ENCODE assay signal across 8 cellular contexts in genomic region chr5:75510417-75510835, GRCh38. TPM values are rescaled to one million over a fixed set of nuclear protein-coding genes. Genes with fewer than 3 reads are reported as not detected.
DNase-seq lines count a peak whose midpoint lies in the region; ATAC-seq and TF ChIP-seq lines count a peak whose summit lies in the region.

No MANE protein-coding gene starts in this region.

- H3K4me1 ChIP-seq in cardiac muscle cell (ENCODE audit: low read depth) = peaks cover 10% of the 10 kb centered on the region

- peaks cover 46% of the 10 kb centered on the region for H3K4me1 Mint-ChIP-seq in activated CD8-positive, alpha-beta T cell treated with anti-CD3 and anti-CD28 coated beads for 36 hours (ENCODE audit: low read depth)

- no peak for TF ChIP-seq CTCF in activated CD8-positive, alpha-beta T cell treated with anti-CD3 and anti-CD28 coated beads for 36 hours (IDR thresholded peaks at IDR 0.05)
- no peak for TF ChIP-seq CTCF in cardiac muscle cell (IDR thresholded peaks at IDR 0.05; ENCODE audit: low read depth, low read length)

- H3K36me3 ChIP-seq in cardiac muscle cell = no peaks in the 10 kb centered on the region

- DNase-seq in NOMO-1 (lab: John Stamatoyannopoulos, UW; ENCODE audit: unreplicated experiment in 2 of 2) (peak; percentile 1 to 33), NOMO-1 treated with dmso at 0.1 percent for 144 hours (lab: John Stamatoyannopoulos, UW; ENCODE audit: unreplicated experiment) (no peak), cardiac muscle cell (ENCODE audit: low read depth in 1 of 2, low spot score in 1 of 2) (peak; percentile 45 to 60), posterior vena cava (ENCODE audit: low spot score) (peak; percentile 86), ecto neural progenitor cell (ENCODE audit: low spot score) (no peak), activated gamma-delta T cell treated with Interleukin-2 at 50 U/mL for 16 hours (no peak)
- DNase-seq in activated CD8-positive, alpha-beta T cell treated with anti-CD3 and anti-CD28 coated beads for 36 hours = no peak

- H3K4me3 Mint-ChIP-seq in activated CD8-positive, alpha-beta T cell treated with anti-CD3 and anti-CD28 coated beads for 36 hours = peak overlapping the region; percentile 99

- no peaks in the 10 kb centered on the region for H3K9me3 ChIP-seq in cardiac muscle cell (ENCODE audit: low read depth)

- peak overlapping the region; percentile 96 for H3K27ac Mint-ChIP-seq in activated CD8-positive, alpha-beta T cell treated with anti-CD3 and anti-CD28 coated beads for 36 hours

- peaks cover 19% of the 10 kb centered on the region for H3K36me3 Mint-ChIP-seq in activated CD8-positive, alpha-beta T cell treated with anti-CD3 and anti-CD28 coated beads for 36 hours (ENCODE audit: low read depth)

- peak overlapping the region; percentile 83 for H3K27ac ChIP-seq in cardiac muscle cell

- peak; percentile 3 for ATAC-seq in HG03175 (IDR thresholded peaks at IDR 0.05; ENCODE audit: unreplicated experiment)
- ATAC-seq in activated CD8-positive, alpha-beta T cell treated with anti-CD3 and anti-CD28 coated beads for 36 hours = no peak

- CTCF ChIA-PET in activated CD8-positive, alpha-beta T cell treated with anti-CD3 and anti-CD28 coated beads for 36 hours (lab: Charles Lee) = interaction anchor here (0.6 to 1.2 kb wide), 2 partner anchors 57 to 159 kb away, joined by 3 to 4 read pairs; no protein-coding TSS in a partner anchor

- no peaks in the 10 kb centered on the region for H3K27me3 ChIP-seq in cardiac muscle cell

- peaks cover 3% of the 10 kb centered on the region for H3K9me3 Mint-ChIP-seq in activated CD8-positive, alpha-beta T cell treated with anti-CD3 and anti-CD28 coated beads for 36 hours

- POLR2A ChIA-PET in activated CD8-positive, alpha-beta T cell treated with anti-CD3 and anti-CD28 coated beads for 36 hours (lab: Charles Lee) = interaction anchor here (0.6 to 1.1 kb wide), 3 partner anchors 65 to 456 kb away, joined by 3 read pairs; partner anchors contain the start of gene HMGCR

- intact Hi-C loops in activated CD8-positive, alpha-beta T cell treated with anti-CD3 and anti-CD28 coated beads for 36 hours (cut with micrococcal nuclease) = loop anchor here (5.0 to 10.0 kb wide), 4 partner anchors 57 to 1034 kb away; partner anchors contain the start of gene HMGCR
- intact Hi-C loops in posterior vena cava (cut with DNase I) = no loop called here

- H3K4me3 ChIP-seq in cardiac muscle cell = peak overlapping the region; percentile 59

- no peaks in the 10 kb centered on the region for H3K27me3 Mint-ChIP-seq in activated CD8-positive, alpha-beta T cell treated with anti-CD3 and anti-CD28 coated beads for 36 hours

RNA-seq across cellular contexts. Expression of gene CERT1, which starts 1.0 kb away (rescaled TPM):
- total RNA-seq in activated CD8-positive, alpha-beta T cell treated with anti-CD3 and anti-CD28 coated beads for 36 hours = 10 to 100 TPM; 23.9 to 24.6 TPM
- 11.1 and 12.8 TPM in 2 replicates for total RNA-seq in cardiac muscle cell
- polyA plus RNA-seq in cardiac muscle cell = 17.5 and 20.9 TPM in 2 replicates
- 10 to 100 TPM; 31.0 to 38.6 TPM for total RNA-seq in posterior vena cava

RNA-seq across cellular contexts. Expression of gene POLK, which starts 1.3 kb away (rescaled TPM):
- total RNA-seq in activated CD8-positive, alpha-beta T cell treated with anti-CD3 and anti-CD28 coated beads for 36 hours = 10 to 100 TPM; 29.5 to 30.6 TPM
- 9.0 and 11.7 TPM in 2 replicates for total RNA-seq in cardiac muscle cell
- 10.0 and 11.4 TPM in 2 replicates for polyA plus RNA-seq in cardiac muscle cell
- total RNA-seq in posterior vena cava = 10 to 100 TPM; 41.5 to 43.0 TPM

Comparison
In these comparisons a context has a peak if more than half of its experiments do, and no peak if none do; other contexts are left out.
1. DNase-seq: peak in NOMO-1 (2 of 2), cardiac muscle cell (2 of 2) and posterior vena cava (single experiment); none in NOMO-1 treated with dmso at 0.1 percent for 144 hours (single experiment), activated CD8-positive, alpha-beta T cell treated with anti-CD3 and anti-CD28 coated beads for 36 hours (single experiment), ecto neural progenitor cell (single experiment) and activated gamma-delta T cell treated with Interleukin-2 at 50 U/mL for 16 hours (single experiment).